Comparison of ENCODE assay signal across 16 cellular contexts in genomic region chr10:855671-856070, GRCh38.
"Had no signal": no experiment of that assay in that cellular context is flagged by ENCODE, and none has a peak within 500 bp of the region (broad histone marks: within the 10 kb centered on the region; RNA-seq: fewer than 3 reads in every experiment).

No MANE protein-coding gene starts in this region.

- H3K9me3 Mint-ChIP-seq: activated CD4-positive, alpha-beta T cell treated with anti-CD3 and anti-CD28 coated beads, Interleukin-2, amount 10 ng/mL, durations not matched to agents 24 days and 14 days; dendritic cell treated with granulocyte-macrophage colony-stimulating factor and Interleukin-4, amounts not matched to agents 40 ng/mL and 50 ng/mL, for 4 days had no signal

- DNase-seq: activated CD4-positive, alpha-beta T cell treated with anti-CD3 and anti-CD28 coated beads, Interleukin-2, amount 10 ng/mL, durations not matched to agents 24 days and 14 days; activated CD8-positive, alpha-beta memory T cell treated with anti-CD3 and anti-CD28 coated beads, Interleukin-2, amount 50 U/mL, for 4 hours; activated effector memory CD4-positive, alpha-beta T cell treated with Interleukin-2 at 50 U/mL for 16 hours; activated T-cell treated with anti-CD3 and anti-CD28 coated beads, Interleukin-2, amount 50 U/mL, for 4 hours; effector CD8-positive, alpha-beta T cell; heart right ventricle; pancreas; spleen; stimulated activated CD4-positive, alpha-beta T cell treated with anti-CD3 and anti-CD28 coated beads, Interleukin-4, amount 100 ng/mL, for 4 hours; stimulated activated naive B cell treated with anti-CD40 and anti-IgM and Interleukin-4, amounts not matched to agents 10 μg/mL and 1 μg/mL and 100 μg/mL, for 72 hours had no signal

- H3K27me3 Mint-ChIP-seq: activated CD4-positive, alpha-beta T cell treated with anti-CD3 and anti-CD28 coated beads, Interleukin-2, amount 10 ng/mL, durations not matched to agents 24 days and 14 days; dendritic cell treated with granulocyte-macrophage colony-stimulating factor and Interleukin-4, amounts not matched to agents 40 ng/mL and 50 ng/mL, for 4 days; stimulated activated naive B cell treated with anti-CD40 and anti-IgM and Interleukin-4, amounts not matched to agents 10 μg/mL and 1 μg/mL and 100 μg/mL, for 72 hours had no signal

- H3K4me3 Mint-ChIP-seq: activated CD4-positive, alpha-beta T cell treated with anti-CD3 and anti-CD28 coated beads, Interleukin-2, amount 10 ng/mL, durations not matched to agents 24 days and 14 days; activated T-cell treated with anti-CD3 and anti-CD28 coated beads, Interleukin-2, amount 50 U/mL, for 4 hours; dendritic cell treated with granulocyte-macrophage colony-stimulating factor and Interleukin-4, amounts not matched to agents 40 ng/mL and 50 ng/mL, for 4 days; neural progenitor cell; stimulated activated naive B cell treated with anti-CD40 and anti-IgM and Interleukin-4, amounts not matched to agents 10 μg/mL and 1 μg/mL and 100 μg/mL, for 72 hours had no signal

- H3K27ac Mint-ChIP-seq: activated CD4-positive, alpha-beta T cell treated with anti-CD3 and anti-CD28 coated beads, Interleukin-2, amount 10 ng/mL, durations not matched to agents 24 days and 14 days; activated naive CD4-positive, alpha-beta T cell treated with anti-CD3 and anti-CD28 coated beads, Interleukin-2, amount 50 U/mL, for 72 hours; dendritic cell treated with granulocyte-macrophage colony-stimulating factor and Interleukin-4, amounts not matched to agents 40 ng/mL and 50 ng/mL, for 4 days; neural progenitor cell had no signal

- ATAC-seq: activated naive CD4-positive, alpha-beta T cell treated with anti-CD3 and anti-CD28 coated beads, Interleukin-2, amount 50 U/mL, for 72 hours; activated T-cell treated with anti-CD3 and anti-CD28 coated beads, Interleukin-2, amount 50 U/mL, for 4 hours; gastroesophageal sphincter; stimulated activated naive B cell treated with anti-CD40 and anti-IgM and Interleukin-4, amounts not matched to agents 10 μg/mL and 1 μg/mL and 100 μg/mL, for 72 hours had no signal

- H3K27ac ChIP-seq: esophagus muscularis mucosa, gastroesophageal sphincter, heart right ventricle, neural progenitor cell, pancreas, SJSA1, spleen had no signal
